1 cellular context compared by ENCODE assay signal in genomic region chr2:23441414-23441813, GRCh38.
TF ChIP-seq lines count a peak whose summit lies in the region.

No MANE protein-coding gene starts in this region.

TF ChIP-seq in GM23338, 12 proteins besides CTCF, POLR2A, EP300 and RAD21 (continued from another document):
- TF ChIP-seq ZNF462 (CRISPR knock-in tag; IDR thresholded peaks at IDR 0.05) (no peak), ZNF114 (CRISPR knock-in tag; IDR thresholded peaks at IDR 0.05) (no peak)
